ENCODE assay signal across 19 cellular contexts in genomic region chr2:34188464-34188863, GRCh38.
DNase-seq lines count a peak whose midpoint lies in the region; ATAC-seq and TF ChIP-seq lines count a peak whose summit lies in the region.
"Had no signal": no experiment of that assay in that cellular context is flagged by ENCODE, and none has a peak within 500 bp of the region (broad histone marks: within the 10 kb centered on the region; RNA-seq: fewer than 3 reads in every experiment).

No MANE protein-coding gene starts in this region.

- H3K4me3 ChIP-seq in epithelial cell of esophagus (ENCODE audit: low read length) = no peak overlapping the region

- in situ Hi-C loops in G401 (cut with HindIII; ENCODE audit: low sequenced_read_pairs) = no loop called here

- ATAC-seq in GM18867 (IDR thresholded peaks at IDR 0.05; ENCODE audit: unreplicated experiment) = no peak
- ATAC-seq: CD8-positive, alpha-beta T cell; Panc1 had no signal

- TF ChIP-seq CTCF in epithelial cell of esophagus (IDR thresholded peaks at IDR 0.05; ENCODE audit: insufficient read depth, low read depth, low read length, missing control alignments) = no peak

- peak; percentile 45 for DNase-seq in DMS 273 (lab: John Stamatoyannopoulos, UW; ENCODE audit: unreplicated experiment)
- no peak for DNase-seq in DMS 273 treated with DMSO at 0.1 percent for 48 hours (lab: John Stamatoyannopoulos, UW)
- peak; percentile 55 for DNase-seq in G401 (ENCODE audit: low spot score)
- peak; percentile 15 for DNase-seq in RPMI8226
- peak; percentile 1 for DNase-seq in epithelial cell of esophagus (ENCODE audit: low read depth)
- no peak for DNase-seq in stimulated activated CD8-positive, alpha-beta memory T cell treated with anti-CD3 and anti-CD28 coated beads, Interleukin-4, amount 100 ng/mL, for 48 hours
- DNase-seq: CD8-positive, alpha-beta T cell; DMS153; IMR-90; KG1; MM.1S; NCI-H2029; NCI-H345; NCI-H510A treated with DMSO at 0.1 percent for 48 hours; SIG-M5; SK-N-SH; SW 1271 had no signal

Comparison
In these comparisons a context has a peak if more than half of its experiments do, and no peak if none do; other contexts are left out.
1. DNase-seq: peak in DMS 273 (single experiment), G401 (single experiment), RPMI8226 (single experiment) and epithelial cell of esophagus (single experiment); none in DMS 273 treated with DMSO at 0.1 percent for 48 hours (single experiment) and stimulated activated CD8-positive, alpha-beta memory T cell treated with anti-CD3 and anti-CD28 coated beads, Interleukin-4, amount 100 ng/mL, for 48 hours (single experiment).